9 cellular contexts compared by ENCODE assay signal in the genomic region with DNA sequence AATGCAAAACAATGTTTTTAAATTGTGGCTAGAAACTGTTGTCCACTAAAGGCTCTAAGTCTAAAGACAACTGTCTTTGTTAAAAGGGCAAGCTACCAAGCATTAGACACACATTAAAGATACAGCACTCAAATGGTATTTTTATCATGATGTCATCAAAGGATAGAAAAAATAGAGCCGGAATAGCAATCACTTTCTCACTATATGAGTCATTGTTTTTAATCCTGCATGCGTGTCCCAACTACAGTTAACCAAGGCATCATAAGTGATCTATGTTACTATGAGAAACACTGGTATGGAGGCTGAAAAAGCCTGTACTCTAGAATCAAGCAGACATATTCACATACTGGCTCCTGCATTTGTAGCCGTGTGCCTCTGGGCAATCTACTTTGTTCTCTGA. TPM values are rescaled to one million over a fixed set of nuclear protein-coding genes. Genes with fewer than 3 reads are reported as not detected.
DNase-seq lines count a peak whose midpoint lies in the region; ATAC-seq, FAIRE-seq and TF ChIP-seq lines count a peak whose summit lies in the region.
"Had no signal": no experiment of that assay in that cellular context is flagged by ENCODE, and none has a peak within 500 bp of the region (broad histone marks: within the 10 kb centered on the region; RNA-seq: fewer than 3 reads in every experiment).

No MANE protein-coding gene starts in this region.

- H3K79me2 ChIP-seq in HepG2 (ENCODE audit: insufficient read depth, low read length): peaks cover 30% of the 10 kb centered on the region

- H3K9me3 ChIP-seq in HepG2 (ENCODE audit: low read length): peaks cover 13% of the 10 kb centered on the region; the same call in 1 of the 2 replicates
- no peaks in the 10 kb centered on the region for H3K9me3 ChIP-seq in right lobe of liver

- H3K4me1 ChIP-seq in HepG2 (ENCODE audit: insufficient read depth, low read length): peaks cover 45% of the 10 kb centered on the region
- peaks cover 0 to 48% (median 3%) of the 10 kb centered on the region in 4 donors for H3K4me1 ChIP-seq in right lobe of liver

- H3K4me3 ChIP-seq in HepG2 (replicated peaks in 1 of 3; ENCODE audit: insufficient read depth in 1 of 3, low read depth in 2 of 3, low read length in 3 of 3) (no peak overlapping the region), right lobe of liver (peak overlapping the region in 1 of 3 donors; percentile 49)

- ATAC-seq in HepG2: no peak
- ATAC-seq in right lobe of liver: no peak
- no peak for ATAC-seq in HG03565 (IDR thresholded peaks at IDR 0.05; ENCODE audit: unreplicated experiment)
- ATAC-seq in GM21619 (IDR thresholded peaks at IDR 0.05; ENCODE audit: unreplicated experiment): no peak
- ATAC-seq in GM18519 (IDR thresholded peaks at IDR 0.05; ENCODE audit: low FRiP score, unreplicated experiment): no peak

- no peak overlapping the region; the same call in 1 of the 2 replicates for H3K4me2 ChIP-seq in HepG2 (ENCODE audit: low read depth, low read length)

- 94% methylated on average over 3 of the region's 3 CpGs for WGBS in HepG2 (ENCODE audit: low lambda C conversion rate)
- WGBS in right lobe of liver (ENCODE audit: insufficient coverage, low coverage, low lambda C conversion rate, missing lambda C conversion rate): 51% methylated on average over 3 of the region's 3 CpGs

- POLR2A ChIA-PET in HepG2 (lab: Yijun Ruan, JAX): no interaction called here

- no peaks in the 10 kb centered on the region for H3K36me3 ChIP-seq in HepG2 (replicated peaks in 1 of 2; ENCODE audit: control insufficient read depth in 1 of 2, insufficient read depth in 2 of 2, low read length in 2 of 2)
- H3K36me3 ChIP-seq in right lobe of liver: no peaks in the 10 kb centered on the region

- no peak for TF ChIP-seq POLR2A in HepG2 (IDR thresholded peaks at IDR 0.05; ENCODE audit: insufficient read depth in 1 of 2, low read depth in 2 of 2, low read length in 2 of 2)
- TF ChIP-seq POLR2A in right lobe of liver (IDR thresholded peaks at IDR 0.05): no peak

- no peak for TF ChIP-seq CTCF in HepG2 (CRISPR knock-in tag; IDR thresholded peaks at IDR 0.05)
- TF ChIP-seq CTCF in right lobe of liver (IDR thresholded peaks at IDR 0.05): no peak

- H3K27me3 ChIP-seq in HepG2 (ENCODE audit: control insufficient read depth in 1 of 2, insufficient read depth in 2 of 2, low read length in 2 of 2) (no peaks in the 10 kb centered on the region; a peak in 1 of 5 replicates), right lobe of liver (no peaks in the 10 kb centered on the region)

- H4K20me1 ChIP-seq in HepG2 (ENCODE audit: insufficient read depth, low read length): peaks cover 20% of the 10 kb centered on the region; the same call in 1 of the 2 replicates

- no TSS peak for BruUV-seq in HepG2 (replicated peaks; lab: Mats Ljungman, UMichigan)

- TF ChIP-seq EP300 in HepG2 (IDR thresholded peaks at IDR 0.05; ENCODE audit: low read depth in 2 of 2, low read length in 2 of 2): no peak
- no peak for TF ChIP-seq EP300 in HepG2 (CRISPR knock-in tag; IDR thresholded peaks at IDR 0.05; ENCODE audit: borderline replicate concordance)

- H3K9ac ChIP-seq in HepG2 (ENCODE audit: insufficient read depth, low read depth, low read length): no peak overlapping the region

- CTCF ChIA-PET in HepG2 (lab: Yijun Ruan, JAX; ENCODE audit: low intra/inter-chr PET ratio, low total read pairs): no interaction called here

- H3K27ac ChIP-seq in HepG2 (ENCODE audit: extremely low read length, insufficient read depth, low read length): no peak overlapping the region
- H3K27ac ChIP-seq in right lobe of liver: peak overlapping the region in 1 of 3 donors; percentile 97
- H3K27ac ChIP-seq in angular gyrus (ENCODE audit: low read depth, low read length): peak overlapping the region; percentile 99

- no peak for TF ChIP-seq RAD21 in HepG2 (CRISPR knock-in tag; IDR thresholded peaks at IDR 0.05)

- DNase-seq in HepG2 (ENCODE audit: low spot score) (no peak), right lobe of liver (no peak), kidney tubule cell (ENCODE audit: low spot score) (peak; percentile 89), NCI-H2081 treated with DMSO at 0.1 percent for 48 hours (lab: John Stamatoyannopoulos, UW) (no peak)
- DNase-seq: activated B cell treated with CpG ODN at 0.5 μM for 24 hours had no signal

- H2AFZ ChIP-seq in HepG2 (ENCODE audit: low read length): no peak overlapping the region

- in situ Hi-C loops in HepG2 (cut with HindIII; ENCODE audit: extremely low pct_ligation_motif_present, low pct_unique_long_range_greater_than_20kb): no loop called here

- FAIRE-seq in HepG2 (lab: Jason Lieb, UNC): no peak

- intact Hi-C loops in HepG2 (cut with micrococcal nuclease; ENCODE audit: unreplicated experiment) (loop anchor here (2.0 to 5.0 kb wide), 4 partner anchors 56 to 1029 kb away; a partner anchor contains a TSS), right lobe of liver (cut with DNase I) (no loop called here)

TF ChIP-seq in HepG2, 621 proteins besides CTCF, POLR2A, EP300 and RAD21:
- no peak for TF ChIP-seq ERF (CRISPR knock-in tag; IDR thresholded peaks at IDR 0.05)
- no peak for TF ChIP-seq SMYD3 (CRISPR knock-in tag; IDR thresholded peaks at IDR 0.05)
- TF ChIP-seq CREB1 (IDR thresholded peaks at IDR 0.05): peak; percentile 69
- TF ChIP-seq CREB1 (CRISPR knock-in tag; IDR thresholded peaks at IDR 0.05): no peak
- peak; percentile 78 for TF ChIP-seq ATF7 (IDR thresholded peaks at IDR 0.05)
- TF ChIP-seq ATF7 (CRISPR knock-in tag; IDR thresholded peaks at IDR 0.05): no peak
- TF ChIP-seq SATB2 (CRISPR knock-in tag; IDR thresholded peaks at IDR 0.05): no peak

RNA-seq across cellular contexts. Expression of a gene that starts 1.9 kb away (rescaled TPM):
- total RNA-seq in HepG2 (2016; rRNA removed; fragmentation: Illumina TruSeq; extraction: Trizol) (39.4 and 70.7 TPM in 2 replicates), right lobe of liver (10 to 100 TPM; 34.2 to 47.3 (median 40.8) TPM)
- total RNA-seq in HepG2 (2016; cell fraction: cytosol; rRNA removed; fragmentation: Illumina TruSeq; extraction: Trizol; ENCODE audit: low read depth): 5.1 and 6.3 TPM in 2 replicates
- 37.3 and 71.4 TPM in 2 replicates for total RNA-seq in HepG2 (2016; cell fraction: insoluble cytoplasmic fraction; rRNA removed; fragmentation: Illumina TruSeq; extraction: Trizol)
- 22.7 and 27.8 TPM in 2 replicates for total RNA-seq in HepG2 (2016; cell fraction: membrane; rRNA removed; fragmentation: Illumina TruSeq; extraction: Trizol)
- total RNA-seq in HepG2 (2016; cell fraction: nucleus; rRNA removed; fragmentation: Illumina TruSeq; extraction: Trizol): 34.8 and 35.7 TPM in 2 replicates
- polyA plus RNA-seq in HepG2 (2011; rRNA removed): 29.7 and 41.4 TPM in 2 replicates
- 16.5 and 25.6 TPM in 2 replicates for polyA plus RNA-seq in HepG2 (2011; cell fraction: cytosol; rRNA removed)
- polyA plus RNA-seq in HepG2 (2011; cell fraction: nucleus; rRNA removed): 11.3 and 14.3 TPM in 2 replicates
- 37.0 and 42.7 TPM in 2 replicates for polyA plus RNA-seq in HepG2 (2012)
- 2.4 and 2.8 TPM in 2 replicates for polyA plus RNA-seq in HepG2 (2016; cell fraction: cytosol; fragmentation: Illumina TruSeq; extraction: Trizol; ENCODE audit: low read depth)
- polyA plus RNA-seq in HepG2 (2016; cell fraction: insoluble cytoplasmic fraction; fragmentation: Illumina TruSeq; extraction: Trizol; ENCODE audit: low read depth): 55.5 and 60.0 TPM in 2 replicates
- 9.5 and 12.5 TPM in 2 replicates for polyA plus RNA-seq in HepG2 (2016; cell fraction: membrane; fragmentation: Illumina TruSeq; extraction: Trizol; ENCODE audit: low read depth)
- polyA plus RNA-seq in HepG2 (2016; cell fraction: nucleus; fragmentation: Illumina TruSeq; extraction: Trizol; ENCODE audit: insufficient read depth, low read depth): 22.2 and 24.7 TPM in 2 replicates
- 30.6 and 33.6 TPM in 2 replicates for polyA minus RNA-seq in HepG2 (2011; rRNA and poly(A)+ RNA removed; ENCODE audit: low replicate concordance)
- polyA minus RNA-seq in HepG2 (2011; cell fraction: cytosol; rRNA and poly(A)+ RNA removed): 45.1 and 46.4 TPM in 2 replicates
- polyA minus RNA-seq in HepG2 (2011; cell fraction: nucleus; rRNA and poly(A)+ RNA removed): 65.7 and 70.6 TPM in 2 replicates
